Comparison of ENCODE assay signal across 12 cellular contexts in genomic region chr7:129907122-129907741, GRCh38. TPM values are rescaled to one million over a fixed set of nuclear protein-coding genes. Genes with fewer than 3 reads are reported as not detected.
DNase-seq lines count a peak whose midpoint lies in the region; ATAC-seq lines count a peak whose summit lies in the region.
"Had no signal": no experiment of that assay in that cellular context is flagged by ENCODE, and none has a peak within 500 bp of the region (broad histone marks: within the 10 kb centered on the region; RNA-seq: fewer than 3 reads in every experiment).

No MANE protein-coding gene starts in this region.

- H3K4me1 Mint-ChIP-seq in activated T-cell treated with anti-CD3 and anti-CD28 coated beads, Interleukin-2, amount 50 U/mL, for 72 hours (ENCODE audit: low read depth) = peaks cover 95% of the 10 kb centered on the region
- peaks cover 64% of the 10 kb centered on the region for H3K4me1 Mint-ChIP-seq in activated CD4-positive, alpha-beta memory T cell treated with anti-CD3 and anti-CD28 coated beads, Interleukin-2, amount 10 ng/mL, durations not matched to agents 7 days and 5 days
- H3K4me1 Mint-ChIP-seq in stimulated activated naive B cell treated with anti-CD40 and anti-IgM and Interleukin-4, amounts not matched to agents 10 μg/mL and 1 μg/mL and 100 μg/mL, for 72 hours = peaks cover 45 to 82% of the 10 kb centered on the region in 2 donors

- H3K27ac Mint-ChIP-seq in activated T-cell treated with anti-CD3 and anti-CD28 coated beads, Interleukin-2, amount 50 U/mL, for 72 hours = peak overlapping the region; percentile 51
- peak overlapping the region; percentile 79 for H3K27ac Mint-ChIP-seq in activated CD4-positive, alpha-beta memory T cell treated with anti-CD3 and anti-CD28 coated beads, Interleukin-2, amount 10 ng/mL, durations not matched to agents 7 days and 5 days
- peak overlapping the region; percentile 38 for H3K27ac Mint-ChIP-seq in stimulated activated naive B cell treated with anti-CD40 and anti-IgM and Interleukin-4, amounts not matched to agents 10 μg/mL and 1 μg/mL and 100 μg/mL, for 72 hours

- peaks cover 7 to 14% of the 10 kb centered on the region in 2 donors for H3K36me3 Mint-ChIP-seq in activated T-cell treated with anti-CD3 and anti-CD28 coated beads, Interleukin-2, amount 50 U/mL, for 72 hours (ENCODE audit: insufficient read depth in 2 of 2)
- peaks cover 72% of the 10 kb centered on the region for H3K36me3 Mint-ChIP-seq in activated CD4-positive, alpha-beta memory T cell treated with anti-CD3 and anti-CD28 coated beads, Interleukin-2, amount 10 ng/mL, durations not matched to agents 7 days and 5 days (ENCODE audit: low read depth)
- H3K36me3 Mint-ChIP-seq in stimulated activated naive B cell treated with anti-CD40 and anti-IgM and Interleukin-4, amounts not matched to agents 10 μg/mL and 1 μg/mL and 100 μg/mL, for 72 hours = peaks cover 32 to 46% of the 10 kb centered on the region in 2 donors

- no peaks in the 10 kb centered on the region for H3K27me3 Mint-ChIP-seq in activated T-cell treated with anti-CD3 and anti-CD28 coated beads, Interleukin-2, amount 50 U/mL, for 72 hours (ENCODE audit: low read depth)
- H3K27me3 Mint-ChIP-seq in activated CD4-positive, alpha-beta memory T cell treated with anti-CD3 and anti-CD28 coated beads, Interleukin-2, amount 10 ng/mL, durations not matched to agents 7 days and 5 days = no peaks in the 10 kb centered on the region
- H3K27me3 Mint-ChIP-seq in stimulated activated naive B cell treated with anti-CD40 and anti-IgM and Interleukin-4, amounts not matched to agents 10 μg/mL and 1 μg/mL and 100 μg/mL, for 72 hours = no peaks in the 10 kb centered on the region

- peak overlapping the region; percentile 48 to 81 for H3K4me3 Mint-ChIP-seq in activated T-cell treated with anti-CD3 and anti-CD28 coated beads, Interleukin-2, amount 50 U/mL, for 72 hours
- H3K4me3 Mint-ChIP-seq in activated CD4-positive, alpha-beta memory T cell treated with anti-CD3 and anti-CD28 coated beads, Interleukin-2, amount 10 ng/mL, durations not matched to agents 7 days and 5 days = peak overlapping the region; percentile 14
- H3K4me3 Mint-ChIP-seq in stimulated activated naive B cell treated with anti-CD40 and anti-IgM and Interleukin-4, amounts not matched to agents 10 μg/mL and 1 μg/mL and 100 μg/mL, for 72 hours = no peak overlapping the region
- H3K4me3 Mint-ChIP-seq: neural crest cell had no signal

- POLR2A ChIA-PET in activated CD4-positive, alpha-beta memory T cell treated with anti-CD3 and anti-CD28 coated beads, Interleukin-2, amount 10 ng/mL, durations not matched to agents 7 days and 5 days (lab: Charles Lee) = interaction anchor here (1.2 kb wide), 1 partner anchor 42 kb away, joined by 3 read pairs; no protein-coding TSS in a partner anchor

- CTCF ChIA-PET in activated CD4-positive, alpha-beta memory T cell treated with anti-CD3 and anti-CD28 coated beads, Interleukin-2, amount 10 ng/mL, durations not matched to agents 7 days and 5 days (lab: Charles Lee) = interaction anchor here (0.6 to 1.1 kb wide), 2 partner anchors 23 to 27 kb away, joined by 3 read pairs; no protein-coding TSS in a partner anchor

- ATAC-seq in activated T-cell treated with anti-CD3 and anti-CD28 coated beads, Interleukin-2, amount 50 U/mL, for 72 hours (replicated peaks in 1 of 2) = no peak
- ATAC-seq in left lobe of liver = peak; percentile 10
- ATAC-seq in stimulated activated naive B cell treated with anti-CD40 and anti-IgM and Interleukin-4, amounts not matched to agents 10 μg/mL and 1 μg/mL and 100 μg/mL, for 72 hours (replicated peaks) = no peak

- no peak for DNase-seq in activated T-cell treated with anti-CD3 and anti-CD28 coated beads, Interleukin-2, amount 50 U/mL, for 72 hours
- DNase-seq in activated T-cell treated with anti-CD3 and anti-CD28 coated beads, Interleukin-2, amount 50 U/mL, for 1 hour = no peak
- no peak for DNase-seq in activated CD4-positive, alpha-beta memory T cell treated with anti-CD3 and anti-CD28 coated beads, Interleukin-2, amount 10 ng/mL, durations not matched to agents 7 days and 5 days
- DNase-seq in left lobe of liver (ENCODE audit: low spot score) = no peak
- DNase-seq in stimulated activated naive B cell treated with anti-CD40 and anti-IgM and Interleukin-4, amounts not matched to agents 10 μg/mL and 1 μg/mL and 100 μg/mL, for 72 hours = no peak
- no peak for DNase-seq in retina
- DNase-seq in HUDEP-2 (lab: John Stamatoyannopoulos, UW; ENCODE audit: unreplicated experiment in 76 of 76) = no peak
- DNase-seq in occipital lobe (lab: John Stamatoyannopoulos, UW) = no peak
- DNase-seq: activated CD4-positive, alpha-beta T cell treated with anti-CD3 and anti-CD28 coated beads, Interleukin-2, amount 50 U/mL, for 4 hours; NCI-H1048; NCI-H2227 treated with DMSO at 0.1 percent for 48 hours had no signal

- peaks cover 2% of the 10 kb centered on the region in 2 donors for H3K9me3 Mint-ChIP-seq in activated T-cell treated with anti-CD3 and anti-CD28 coated beads, Interleukin-2, amount 50 U/mL, for 72 hours
- H3K9me3 Mint-ChIP-seq in activated CD4-positive, alpha-beta memory T cell treated with anti-CD3 and anti-CD28 coated beads, Interleukin-2, amount 10 ng/mL, durations not matched to agents 7 days and 5 days = peaks cover 15% of the 10 kb centered on the region
- H3K9me3 Mint-ChIP-seq in stimulated activated naive B cell treated with anti-CD40 and anti-IgM and Interleukin-4, amounts not matched to agents 10 μg/mL and 1 μg/mL and 100 μg/mL, for 72 hours = peaks cover 2 to 4% of the 10 kb centered on the region in 2 donors

RNA-seq across cellular contexts. Expression of gene UBE2H, which starts 45.5 kb away (rescaled TPM):
- total RNA-seq in activated T-cell treated with anti-CD3 and anti-CD28 coated beads, Interleukin-2, amount 50 U/mL, for 72 hours = 10 to 100 TPM; 53.2 to 60.9 TPM
- total RNA-seq in activated CD4-positive, alpha-beta memory T cell treated with anti-CD3 and anti-CD28 coated beads, Interleukin-2, amount 10 ng/mL, durations not matched to agents 7 days and 5 days = 10 to 100 TPM; 57.9 to 58.4 TPM
- total RNA-seq in left lobe of liver (33.8 TPM), occipital lobe (85.2 TPM)

Comparison
In these comparisons a context has a peak if more than half of its experiments do, and no peak if none do; other contexts are left out.
1. H3K4me3 Mint-ChIP-seq: peak in activated T-cell treated with anti-CD3 and anti-CD28 coated beads, Interleukin-2, amount 50 U/mL, for 72 hours (2 of 2) and activated CD4-positive, alpha-beta memory T cell treated with anti-CD3 and anti-CD28 coated beads, Interleukin-2, amount 10 ng/mL, durations not matched to agents 7 days and 5 days (single experiment); none in stimulated activated naive B cell treated with anti-CD40 and anti-IgM and Interleukin-4, amounts not matched to agents 10 μg/mL and 1 μg/mL and 100 μg/mL, for 72 hours (0 of 2).
2. Peak in every context shown above with its lines, with median percentiles within 50 percentile points of each other: H3K27ac Mint-ChIP-seq.